Comparison of ENCODE assay signal across 9 cellular contexts in genomic region chr16:71429581-71429980, GRCh38. TPM values are rescaled to one million over a fixed set of nuclear protein-coding genes. Genes with fewer than 3 reads are reported as not detected.
"Had no signal": no experiment of that assay in that cellular context is flagged by ENCODE, and none has a peak within 500 bp of the region (broad histone marks: within the 10 kb centered on the region; RNA-seq: fewer than 3 reads in every experiment).

No MANE protein-coding gene starts in this region.

- DNase-seq: IMR-90, KBM-7, KG1 had no signal

- H3K4me3 Mint-ChIP-seq: IgD-negative memory B cell had no signal

- H3K27ac Mint-ChIP-seq: IgD-negative memory B cell had no signal

- H3K27ac ChIP-seq: HL-60 had no signal

- H3K4me3 ChIP-seq: K562 had no signal

- ATAC-seq: HepG2, K562 had no signal

RNA-seq across cellular contexts. Expression of gene TLE7, which starts 12.3 kb away (rescaled TPM):
- total RNA-seq: HepG2, HT-29, HT1080, IMR-90, K562 had no signal
- polyA plus RNA-seq: HepG2, IgD-negative memory B cell, IMR-90, K562 had no signal
